Comparison of ENCODE assay signal across 12 cellular contexts in the genomic region with DNA sequence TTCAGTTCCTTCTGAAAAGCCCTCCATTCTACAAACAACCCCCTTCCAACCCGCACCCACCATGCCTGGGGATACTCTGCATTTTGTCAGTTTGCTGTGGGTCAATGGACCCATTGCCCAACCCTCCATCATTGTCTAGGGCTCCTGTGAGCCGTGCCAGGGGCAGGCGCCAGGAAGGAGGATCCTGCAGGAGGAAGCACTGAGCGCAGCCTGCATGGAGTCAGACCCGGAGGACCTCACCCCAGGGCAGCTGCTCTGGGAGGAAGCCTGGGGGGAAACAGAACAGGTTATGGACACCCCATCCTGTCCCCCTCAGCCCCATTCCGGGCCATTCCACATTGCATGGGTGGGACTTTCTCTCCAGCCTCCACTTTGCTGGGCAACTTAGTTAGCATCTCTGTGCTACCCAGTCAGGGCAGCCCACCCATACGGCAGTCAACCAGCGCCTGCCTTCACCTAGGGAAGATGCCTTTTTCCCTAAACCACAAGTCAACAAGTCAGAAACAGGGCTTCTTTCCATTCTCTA. TPM values are rescaled to one million over a fixed set of nuclear protein-coding genes. Genes with fewer than 3 reads are reported as not detected.
DNase-seq lines count a peak whose midpoint lies in the region; ATAC-seq and TF ChIP-seq lines count a peak whose summit lies in the region.
"Had no signal": no experiment of that assay in that cellular context is flagged by ENCODE, and none has a peak within 500 bp of the region (broad histone marks: within the 10 kb centered on the region; RNA-seq: fewer than 3 reads in every experiment).

No MANE protein-coding gene starts in this region.

- no peak for TF ChIP-seq RAD21 in SK-N-SH (IDR thresholded peaks at IDR 0.05; ENCODE audit: low read length)

- H3K4me1 ChIP-seq in SK-N-SH (ENCODE audit: control insufficient read depth in 1 of 2, insufficient read depth in 2 of 2, low read depth in 1 of 2, low read length in 1 of 2): peaks cover 0 to 18% of the 10 kb centered on the region in 2 experiments; a peak in 1 of 4 replicates

- no peaks in the 10 kb centered on the region for H3K9me2 ChIP-seq in SK-N-SH

- H2AFZ ChIP-seq in SK-N-SH (ENCODE audit: low read depth): peak overlapping the region; percentile 63; the same call in 1 of the 2 replicates
- H2AFZ ChIP-seq: neural progenitor cell had no signal

- no peaks in the 10 kb centered on the region for H3K36me3 ChIP-seq in SK-N-SH (replicated peaks in 1 of 2; ENCODE audit: control insufficient read depth in 1 of 2, insufficient read depth in 2 of 2, low read length in 1 of 2)
- H3K36me3 ChIP-seq: neural progenitor cell, spleen, WERI-Rb-1 had no signal

- H3K9ac ChIP-seq in SK-N-SH: no peak overlapping the region
- H3K9ac ChIP-seq: neural progenitor cell had no signal

- no peaks in the 10 kb centered on the region for H4K20me1 ChIP-seq in SK-N-SH (ENCODE audit: insufficient read depth)

- H3K79me2 ChIP-seq in SK-N-SH (ENCODE audit: insufficient read depth): no peaks in the 10 kb centered on the region

- no peaks in the 10 kb centered on the region for H3K27me3 ChIP-seq in SK-N-SH (ENCODE audit: insufficient read depth)
- H3K27me3 ChIP-seq: neural progenitor cell, spleen had no signal

- CTCF ChIA-PET in SK-N-SH (lab: Yijun Ruan, JAX): interaction anchor here (0.8 to 6.9 kb wide), 5 partner anchors 9 to 87 kb away, joined by 3 to 65 read pairs (median 7); no protein-coding TSS in a partner anchor
- CTCF ChIA-PET in RWPE1 (lab: Yijun Ruan, JAX): interaction anchor here (3.6 kb wide), 1 partner anchor 13 kb away, joined by 31 read pairs; no protein-coding TSS in a partner anchor

- no peak; the same call in 2 of the 3 replicates for ATAC-seq in SK-N-SH treated with all-trans-retinoic acid at 6 μM for 48 hours
- peak; percentile 44 for ATAC-seq in sciatic nerve
- ATAC-seq in HG02623 (IDR thresholded peaks at IDR 0.05; ENCODE audit: unreplicated experiment): no peak

- no peaks in the 10 kb centered on the region for H3K9me3 ChIP-seq in SK-N-SH
- H3K9me3 ChIP-seq: spleen had no signal

- no peak for TF ChIP-seq CTCF in SK-N-SH (IDR thresholded peaks at IDR 0.05)
- TF ChIP-seq CTCF in RWPE1 (conservative IDR thresholded peaks at IDR 0.05; ENCODE audit: low read depth): no peak

- no peak for TF ChIP-seq EP300 in SK-N-SH (IDR thresholded peaks at IDR 0.05; ENCODE audit: borderline replicate concordance in 1 of 2, low read depth in 1 of 2, low read length in 1 of 2)

- no peak overlapping the region for H3K4me3 ChIP-seq in SK-N-SH (ENCODE audit: low read depth in 2 of 2, low read length in 1 of 2)
- H3K4me3 ChIP-seq: neural progenitor cell, spleen had no signal

- H3F3A ChIP-seq in SK-N-SH (replicated peaks; ENCODE audit: insufficient read depth): peaks cover 6% of the 10 kb centered on the region

- POLR2A ChIA-PET in SK-N-SH (lab: Yijun Ruan, JAX): no interaction called here
- POLR2A ChIA-PET in RWPE1 (lab: Yijun Ruan, JAX; ENCODE audit: low non-redundant PET): no interaction called here

- DNase-seq in SK-N-SH (no peak), RWPE1 (ENCODE audit: low spot score) (no peak), epithelial cell of prostate (ENCODE audit: low read depth, low spot score) (no peak), sciatic nerve (ENCODE audit: low spot score) (no peak), SHP77 treated with DMSO at 0.1 percent for 48 hours (lab: John Stamatoyannopoulos, UW) (no peak), NOMO-1 (lab: John Stamatoyannopoulos, UW; ENCODE audit: unreplicated experiment in 2 of 2) (no peak)
- DNase-seq: NCI-H226, spleen, WERI-Rb-1 had no signal

- H3K27ac ChIP-seq in SK-N-SH (ENCODE audit: low read depth in 2 of 2, low read length in 1 of 2) (peak overlapping the region in 1 of 2 experiments; percentile 50; a peak in 2 of 4 replicates), RWPE1 (0 out of 2 replicates have a peak overlapping the region, but pooled peaks have one; percentile 19), epithelial cell of prostate (peak overlapping the region; percentile 68)
- H3K27ac ChIP-seq: neural progenitor cell, WERI-Rb-1 had no signal

- H3K4me2 ChIP-seq in SK-N-SH: peak overlapping the region; percentile 27; the same call in 1 of the 2 replicates
- H3K4me2 ChIP-seq: neural progenitor cell had no signal

- intact Hi-C loops in sciatic nerve (cut with DNase I): no loop called here

- WGBS in SK-N-SH (ENCODE audit: low lambda C conversion rate): 90% methylated on average over 8 of the region's 8 CpGs

TF ChIP-seq in SK-N-SH, 30 proteins besides CTCF, POLR2A, EP300 and RAD21 (continues in another document):
- TF ChIP-seq MXI1 (IDR thresholded peaks at IDR 0.05; ENCODE audit: low read depth, low read length) (no peak), MEF2A (IDR thresholded peaks at IDR 0.05; ENCODE audit: borderline replicate concordance, low read depth) (no peak), SMC3 (IDR thresholded peaks at IDR 0.05; ENCODE audit: low read depth, low read length) (no peak)
- TF ChIP-seq, protein P1, sequence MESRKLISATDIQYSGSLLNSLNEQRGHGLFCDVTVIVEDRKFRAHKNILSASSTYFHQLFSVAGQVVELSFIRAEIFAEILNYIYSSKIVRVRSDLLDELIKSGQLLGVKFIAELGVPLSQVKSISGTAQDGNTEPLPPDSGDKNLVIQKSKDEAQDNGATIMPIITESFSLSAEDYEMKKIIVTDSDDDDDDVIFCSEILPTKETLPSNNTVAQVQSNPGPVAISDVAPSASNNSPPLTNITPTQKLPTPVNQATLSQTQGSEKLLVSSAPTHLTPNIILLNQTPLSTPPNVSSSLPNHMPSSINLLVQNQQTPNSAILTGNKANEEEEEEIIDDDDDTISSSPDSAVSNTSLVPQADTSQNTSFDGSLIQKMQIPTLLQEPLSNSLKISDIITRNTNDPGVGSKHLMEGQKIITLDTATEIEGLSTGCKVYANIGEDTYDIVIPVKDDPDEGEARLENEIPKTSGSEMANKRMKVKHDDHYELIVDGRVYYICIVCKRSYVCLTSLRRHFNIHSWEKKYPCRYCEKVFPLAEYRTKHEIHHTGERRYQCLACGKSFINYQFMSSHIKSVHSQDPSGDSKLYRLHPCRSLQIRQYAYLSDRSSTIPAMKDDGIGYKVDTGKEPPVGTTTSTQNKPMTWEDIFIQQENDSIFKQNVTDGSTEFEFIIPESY (IDR thresholded peaks at IDR 0.05; ENCODE audit: borderline replicate concordance, low read depth): no peak
- TF ChIP-seq, protein P2, sequence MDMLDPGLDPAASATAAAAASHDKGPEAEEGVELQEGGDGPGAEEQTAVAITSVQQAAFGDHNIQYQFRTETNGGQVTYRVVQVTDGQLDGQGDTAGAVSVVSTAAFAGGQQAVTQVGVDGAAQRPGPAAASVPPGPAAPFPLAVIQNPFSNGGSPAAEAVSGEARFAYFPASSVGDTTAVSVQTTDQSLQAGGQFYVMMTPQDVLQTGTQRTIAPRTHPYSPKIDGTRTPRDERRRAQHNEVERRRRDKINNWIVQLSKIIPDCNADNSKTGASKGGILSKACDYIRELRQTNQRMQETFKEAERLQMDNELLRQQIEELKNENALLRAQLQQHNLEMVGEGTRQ (IDR thresholded peaks at IDR 0.05; ENCODE audit: borderline replicate concordance, low read depth, low read length): no peak
- TF ChIP-seq, protein P3, sequence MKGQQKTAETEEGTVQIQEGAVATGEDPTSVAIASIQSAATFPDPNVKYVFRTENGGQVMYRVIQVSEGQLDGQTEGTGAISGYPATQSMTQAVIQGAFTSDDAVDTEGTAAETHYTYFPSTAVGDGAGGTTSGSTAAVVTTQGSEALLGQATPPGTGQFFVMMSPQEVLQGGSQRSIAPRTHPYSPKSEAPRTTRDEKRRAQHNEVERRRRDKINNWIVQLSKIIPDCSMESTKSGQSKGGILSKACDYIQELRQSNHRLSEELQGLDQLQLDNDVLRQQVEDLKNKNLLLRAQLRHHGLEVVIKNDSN (IDR thresholded peaks at IDR 0.05; ENCODE audit: borderline replicate concordance, low read depth): no peak

TF ChIP-seq in SK-N-SH treated with all-trans-retinoic acid at 6 μM for 48 hours, 23 proteins besides CTCF, POLR2A, EP300 and RAD21:
- no peak for TF ChIP-seq CSDC2 (CRISPR knock-in tag; IDR thresholded peaks at IDR 0.05)

RNA-seq across cellular contexts. Expression of a gene that starts 48.6 kb away (rescaled TPM):
- polyA plus RNA-seq in SK-N-SH (2012; rRNA removed): 155 and 166 TPM in 2 replicates
- polyA plus RNA-seq in SK-N-SH (2012; cell fraction: cytosol; rRNA removed): 216 and 238 TPM in 2 replicates
- polyA plus RNA-seq in SK-N-SH (2012; cell fraction: nucleus; rRNA removed): 77.0 and 124 TPM in 2 replicates
- 69.5 TPM for total RNA-seq in sciatic nerve
